8 cellular contexts compared by ENCODE assay signal in genomic region chr19:17333611-17334413, GRCh38. TPM values are rescaled to one million over a fixed set of nuclear protein-coding genes. Genes with fewer than 3 reads are reported as not detected.
A peak's percentile ranks its signal among the peaks of the same experiment; 100 is the strongest.
DNase-seq lines count a peak whose midpoint lies in the region; ATAC-seq lines count a peak whose summit lies in the region.

No MANE protein-coding gene starts in this region.

- H3K27ac Mint-ChIP-seq in IgD-negative memory B cell: peak overlapping the region in 2 of 3 donors; percentile 68 to 88
- peak overlapping the region; percentile 26 for H3K27ac Mint-ChIP-seq in stimulated activated memory B cell treated with anti-CD40 and anti-IgM and Interleukin-4, amounts not matched to agents 10 μg/mL and 1 μg/mL and 100 μg/mL, for 72 hours

- DNase-seq in DMS114 treated with DMSO at 0.1 percent for 48 hours (lab: John Stamatoyannopoulos, UW; ENCODE audit: unreplicated experiment) (peak; percentile 15), cerebellum (ENCODE audit: low spot score) (peak; percentile 35), NCI-H128 (lab: John Stamatoyannopoulos, UW; ENCODE audit: unreplicated experiment) (no peak)
- peak; percentile 55 for DNase-seq in activated CD4-positive, CD25-positive, alpha-beta regulatory T cell treated with anti-CD3 and anti-CD28 coated beads, Interleukin-2, amount 50 U/mL, for 16 hours (ENCODE audit: low read depth, low spot score)

- peaks cover 12 to 18% (median 16%) of the 10 kb centered on the region in 3 donors for H3K4me1 Mint-ChIP-seq in IgD-negative memory B cell
- H3K4me1 Mint-ChIP-seq in stimulated activated memory B cell treated with anti-CD40 and anti-IgM and Interleukin-4, amounts not matched to agents 10 μg/mL and 1 μg/mL and 100 μg/mL, for 72 hours: peaks cover 49% of the 10 kb centered on the region

- peaks cover 20% of the 10 kb centered on the region for H3K27me3 Mint-ChIP-seq in IgD-negative memory B cell
- peaks cover 39% of the 10 kb centered on the region for H3K27me3 Mint-ChIP-seq in stimulated activated memory B cell treated with anti-CD40 and anti-IgM and Interleukin-4, amounts not matched to agents 10 μg/mL and 1 μg/mL and 100 μg/mL, for 72 hours

- H3K4me3 ChIP-seq in mesodermal cell (ENCODE audit: extremely low read depth, insufficient read depth, low read length, poor library complexity, severe bottlenecking): peak overlapping the region; percentile 87

- peaks cover 3% of the 10 kb centered on the region for H3K4me1 ChIP-seq in mesodermal cell (ENCODE audit: control insufficient read depth, insufficient read depth, low read length, poor library complexity, severe bottlenecking)

- ATAC-seq in stimulated activated memory B cell treated with anti-CD40 and anti-IgM and Interleukin-4, amounts not matched to agents 10 μg/mL and 1 μg/mL and 100 μg/mL, for 72 hours: peak; percentile 31
- no peak for ATAC-seq in HG02852 (IDR thresholded peaks at IDR 0.05; ENCODE audit: unreplicated experiment)

- no peaks in the 10 kb centered on the region for H3K9me3 ChIP-seq in mesodermal cell (ENCODE audit: control insufficient read depth, low read length)

- H3K27ac ChIP-seq in mesodermal cell (ENCODE audit: low read depth, low read length, severe bottlenecking): peak overlapping the region; percentile 57

- no peaks in the 10 kb centered on the region for H3K36me3 Mint-ChIP-seq in IgD-negative memory B cell
- H3K36me3 Mint-ChIP-seq in stimulated activated memory B cell treated with anti-CD40 and anti-IgM and Interleukin-4, amounts not matched to agents 10 μg/mL and 1 μg/mL and 100 μg/mL, for 72 hours: no peaks in the 10 kb centered on the region

- no peaks in the 10 kb centered on the region for H3K9me3 Mint-ChIP-seq in IgD-negative memory B cell
- peaks cover 2% of the 10 kb centered on the region for H3K9me3 Mint-ChIP-seq in stimulated activated memory B cell treated with anti-CD40 and anti-IgM and Interleukin-4, amounts not matched to agents 10 μg/mL and 1 μg/mL and 100 μg/mL, for 72 hours

- peaks cover 27% of the 10 kb centered on the region for H3K36me3 ChIP-seq in mesodermal cell (ENCODE audit: control insufficient read depth, insufficient read depth, low read length)

- H3K4me3 Mint-ChIP-seq in IgD-negative memory B cell: peak overlapping the region; percentile 70 to 95 (median 80)
- H3K4me3 Mint-ChIP-seq in stimulated activated memory B cell treated with anti-CD40 and anti-IgM and Interleukin-4, amounts not matched to agents 10 μg/mL and 1 μg/mL and 100 μg/mL, for 72 hours: peak overlapping the region; percentile 24

- 36 to 39% methylated on average over 47 to 50 of the region's 52 CpGs for WGBS in mesodermal cell (ENCODE audit: insufficient coverage in 2 of 2), 2 experiments

RNA-seq across cellular contexts. Expression of gene ANO8, which starts 0.8 kb away (rescaled TPM):
- polyA plus RNA-seq in IgD-negative memory B cell: not detected
- 21.7 TPM for total RNA-seq in cerebellum
- polyA plus RNA-seq in mesodermal cell (2013, experiment 1 of 2): 23.3 TPM
- polyA plus RNA-seq in mesodermal cell (2013, experiment 2 of 2): 17.4 TPM

RNA-seq across cellular contexts. Expression of gene GTPBP3, which starts 3.5 kb away (rescaled TPM):
- 11.1 TPM for polyA plus RNA-seq in IgD-negative memory B cell
- 13.2 TPM for total RNA-seq in cerebellum
- polyA plus RNA-seq in mesodermal cell (2013, experiment 1 of 2): 34.5 TPM
- polyA plus RNA-seq in mesodermal cell (2013, experiment 2 of 2): 28.0 TPM

RNA-seq across cellular contexts. Expression of gene DDA1, which starts 24.4 kb away (rescaled TPM):
- 38.6 TPM for polyA plus RNA-seq in IgD-negative memory B cell
- 8.9 TPM for total RNA-seq in cerebellum
- polyA plus RNA-seq in mesodermal cell (2013, experiment 1 of 2): 81.9 TPM
- 59.5 TPM for polyA plus RNA-seq in mesodermal cell (2013, experiment 2 of 2)

RNA-seq across cellular contexts. Expression of gene MRPL34, which starts 28.1 kb away (rescaled TPM):
- 218 TPM for polyA plus RNA-seq in IgD-negative memory B cell
- total RNA-seq in cerebellum: 9.3 TPM
- polyA plus RNA-seq in mesodermal cell (2013, experiment 1 of 2): 74.0 TPM
- 61.0 TPM for polyA plus RNA-seq in mesodermal cell (2013, experiment 2 of 2)

RNA-seq across cellular contexts. Expression of gene ABHD8, which starts 30.6 kb away (rescaled TPM):
- 8.5 TPM for polyA plus RNA-seq in IgD-negative memory B cell
- 11.7 TPM for total RNA-seq in cerebellum
- 6.3 TPM for polyA plus RNA-seq in mesodermal cell (2013, experiment 1 of 2)
- 5.8 TPM for polyA plus RNA-seq in mesodermal cell (2013, experiment 2 of 2)
